Comparison of ENCODE assay signal across 34 cellular contexts in genomic region chr2:202521470-202521869, GRCh38.
"Had no signal": no experiment of that assay in that cellular context is flagged by ENCODE, and none has a peak within 500 bp of the region (broad histone marks: within the 10 kb centered on the region; RNA-seq: fewer than 3 reads in every experiment).

No MANE protein-coding gene starts in this region.

- ATAC-seq: activated naive CD4-positive, alpha-beta T cell treated with anti-CD3 and anti-CD28 coated beads, Interleukin-2, amount 50 U/mL, for 72 hours; activated naive CD8-positive, alpha-beta T cell treated with anti-CD3 and anti-CD28 coated beads, Interleukin-2, amount 50 U/mL, for 24 hours; activated T-cell treated with anti-CD3 and anti-CD28 coated beads, Interleukin-2, amount 50 U/mL, for 4 hours; activated T-cell treated with anti-CD3 and anti-CD28 coated beads, Interleukin-2, amount 50 U/mL, for 72 hours; activated T-helper 17 cell treated with anti-CD3 and anti-CD28 coated beads, Interleukin-2, amount 50 U/mL, for 72 hours; body of pancreas had no signal

- FAIRE-seq: astrocyte, bronchial epithelial cell had no signal

- DNase-seq: activated effector memory CD4-positive, alpha-beta T cell treated with anti-CD3 and anti-CD28 coated beads, Interleukin-2, amount 50 U/mL, for 16 hours; activated effector memory CD4-positive, alpha-beta T cell treated with Interleukin-2 at 50 U/mL for 16 hours; activated gamma-delta T cell; activated gamma-delta T cell treated with Interleukin-2 at 50 U/mL for 16 hours; activated naive CD4-positive, alpha-beta T cell; activated naive CD4-positive, alpha-beta T cell treated with anti-CD3 and anti-CD28 coated beads for 36 hours; activated naive CD4-positive, alpha-beta T cell treated with anti-CD3 and anti-CD28 coated beads, Interleukin-2, amount 10 ng/mL, durations not matched to agents 7 days and 5 days; activated naive CD4-positive, alpha-beta T cell treated with anti-CD3 and anti-CD28 coated beads, Interleukin-2, amount 50 U/mL, for 16 hours; activated naive CD4-positive, alpha-beta T cell treated with Interleukin-2 at 50 U/mL for 16 hours; activated naive CD8-positive, alpha-beta T cell treated with anti-CD3 and anti-CD28 coated beads for 36 hours; activated naive CD8-positive, alpha-beta T cell treated with anti-CD3 and anti-CD28 coated beads, Interleukin-2, amount 10 ng/mL, durations not matched to agents 7 days and 5 days; activated naive CD8-positive, alpha-beta T cell treated with anti-CD3 and anti-CD28 coated beads, Interleukin-2, amount 50 U/mL, for 24 hours; activated T-cell treated with anti-CD3 and anti-CD28 coated beads, Interleukin-2, amount 50 U/mL, for 1 hour; activated T-cell treated with anti-CD3 and anti-CD28 coated beads, Interleukin-2, amount 50 U/mL, for 24 hours; activated T-cell treated with anti-CD3 and anti-CD28 coated beads, Interleukin-2, amount 50 U/mL, for 4 hours; activated T-cell treated with anti-CD3 and anti-CD28 coated beads, Interleukin-2, amount 50 U/mL, for 48 hours; activated T-cell treated with anti-CD3 and anti-CD28 coated beads, Interleukin-2, amount 50 U/mL, for 72 hours; adrenal gland; amniotic stem cell; amygdala; anterior cingulate cortex; aorta; body of pancreas; brain microvascular endothelial cell; caudate nucleus; central memory CD4-positive, alpha-beta T cell; cerebellar nuclear complex had no signal

- H3K9me3 ChIP-seq: adrenal gland, ascending aorta, body of pancreas, breast epithelium had no signal

- H3K27ac ChIP-seq: adrenal gland, ascending aorta, body of pancreas, brain microvascular endothelial cell, breast epithelium, cardiac muscle cell had no signal

- H3K4me1 ChIP-seq: adrenal gland, ascending aorta, body of pancreas, breast epithelium had no signal

- H3K4me3 ChIP-seq: adrenal gland, ascending aorta, body of pancreas, breast epithelium, cardiac muscle cell had no signal

- H3K27me3 ChIP-seq: adrenal gland, ascending aorta, body of pancreas, brain microvascular endothelial cell, breast epithelium, cardiac muscle cell had no signal
